Comparison of ENCODE assay signal across 29 cellular contexts in genomic region chr2:171451074-171451473, GRCh38.
"Had no signal": no experiment of that assay in that cellular context is flagged by ENCODE, and none has a peak within 500 bp of the region (broad histone marks: within the 10 kb centered on the region; RNA-seq: fewer than 3 reads in every experiment).

No MANE protein-coding gene starts in this region.

- H3K9me3 ChIP-seq: left lung, pancreas, prostate gland, stomach, testis, thyroid gland, upper lobe of left lung, vagina had no signal

- H3K27ac ChIP-seq: left lung, pancreas, prostate gland, skin epidermis, stomach, testis, thyroid gland, transverse colon, upper lobe of left lung, vagina had no signal

- H3K9me3 Mint-ChIP-seq: immature natural killer cell had no signal

- DNase-seq: hypothalamus; immature natural killer cell; kidney; left colon; left lung; naive thymus-derived CD8-positive, alpha-beta T cell; nucleus accumbens; pancreas; posterior cingulate gyrus; retina; right cardiac atrium; stimulated activated CD4-positive, alpha-beta T cell treated with anti-CD3 and anti-CD28 coated beads, Interleukin-12 subunit alpha, Interleukin-12 subunit beta, amount 100 ng/mL, for 4 hours; stimulated activated CD4-positive, alpha-beta T cell treated with anti-CD3 and anti-CD28 coated beads, Interleukin-15, amount 100 ng/mL, for 24 hours; stimulated activated CD4-positive, alpha-beta T cell treated with anti-CD3 and anti-CD28 coated beads, Interleukin-2, amount 100 ng/mL, for 24 hours; stimulated activated CD4-positive, alpha-beta T cell treated with anti-CD3 and anti-CD28 coated beads, Interleukin-4, amount 100 ng/mL, for 1 hour; stimulated activated naive B cell treated with anti-CD40 and anti-IgM and Interleukin-4, amounts not matched to agents 10 μg/mL and 1 μg/mL and 100 μg/mL, for 72 hours; stimulated activated naive CD8-positive, alpha-beta T cell treated with anti-CD3 and anti-CD28 coated beads, Interleukin-15, Interleukin-2, amounts not matched to agents 100 U/mL and 50 U/mL, for 24 hours; stomach; testis; thyroid gland; transverse colon; upper lobe of left lung had no signal

- H3K4me3 Mint-ChIP-seq: immature natural killer cell; memory B cell; naive thymus-derived CD8-positive, alpha-beta T cell; nephron; neural crest cell; stimulated activated naive B cell treated with anti-CD40 and anti-IgM and Interleukin-4, amounts not matched to agents 10 μg/mL and 1 μg/mL and 100 μg/mL, for 72 hours had no signal

- H3K4me1 ChIP-seq: left lung, pancreas, prostate gland, stomach, testis, transverse colon, upper lobe of left lung, vagina had no signal

- H3K4me3 ChIP-seq: left lung, pancreas, prostate gland, skin epidermis, stomach, testis, thyroid gland, transverse colon, upper lobe of left lung, vagina had no signal

- H3K27me3 ChIP-seq: left lung, pancreas, stomach, testis, thyroid gland, transverse colon, upper lobe of left lung, vagina had no signal

- H3K27me3 Mint-ChIP-seq: memory B cell; naive thymus-derived CD8-positive, alpha-beta T cell; stimulated activated naive B cell treated with anti-CD40 and anti-IgM and Interleukin-4, amounts not matched to agents 10 μg/mL and 1 μg/mL and 100 μg/mL, for 72 hours had no signal

- H3K36me3 ChIP-seq: prostate gland had no signal

- H3K4me1 Mint-ChIP-seq: memory B cell, nephron, neural crest cell had no signal

- ATAC-seq: left colon; left lung; naive thymus-derived CD8-positive, alpha-beta T cell; pancreas; right cardiac atrium; sciatic nerve; stimulated activated naive B cell treated with anti-CD40 and anti-IgM and Interleukin-4, amounts not matched to agents 10 μg/mL and 1 μg/mL and 100 μg/mL, for 72 hours; stimulated activated naive CD8-positive, alpha-beta T cell treated with anti-CD3 and anti-CD28 coated beads, Interleukin-15, Interleukin-2, amounts not matched to agents 100 U/mL and 50 U/mL, for 24 hours had no signal

- H3K27ac Mint-ChIP-seq: memory B cell; nephron; stimulated activated naive B cell treated with anti-CD40 and anti-IgM and Interleukin-4, amounts not matched to agents 10 μg/mL and 1 μg/mL and 100 μg/mL, for 72 hours had no signal
